In genomic region chr4:2843023-2843908, GRCh38 we compare ENCODE assay signal across 8 cellular contexts. TPM values are rescaled to one million over a fixed set of nuclear protein-coding genes. Genes with fewer than 3 reads are reported as not detected.
A peak's percentile ranks its signal among the peaks of the same experiment; 100 is the strongest.
DNase-seq lines count a peak whose midpoint lies in the region; ATAC-seq, FAIRE-seq and TF ChIP-seq lines count a peak whose summit lies in the region.

Gene ADD1 (plus strand): TSS chr4:2843844. CDS start chr4:2875916, 32,072 bp downstream.

- POLR2A ChIA-PET in endothelial cell of umbilical vein (lab: Charles Lee), result no interaction called here

- DNase-seq in COLO829 (ENCODE audit: low spot score) (peak; percentile 81), HL-60 (ENCODE audit: low read depth in 1 of 2, low spot score in 1 of 2) (peak; percentile 88 to 91), NT2/D1 (ENCODE audit: low read depth, low spot score) (peak; percentile 92), endothelial cell of umbilical vein (ENCODE audit: low read depth, low spot score) (peak; percentile 99), middle frontal gyrus (ENCODE audit: extremely low spot score, low spot score) (peak; percentile 89)
- DNase-seq in activated CD8-positive, alpha-beta memory T cell treated with anti-CD3 and anti-CD28 coated beads, Interleukin-2, amount 50 U/mL, for 48 hours, result peak; percentile 100
- DNase-seq in stimulated activated CD8-positive, alpha-beta memory T cell treated with anti-CD3 and anti-CD28 coated beads, Interleukin-2, amount 100 ng/mL, for 1 hour (ENCODE audit: low read depth in 2 of 2), result peak; percentile 90 to 97

- TF ChIP-seq CTCF in HL-60 (IDR thresholded peaks at IDR 0.05; ENCODE audit: insufficient read depth, low read length) (no peak), endothelial cell of umbilical vein (IDR thresholded peaks at IDR 0.05; ENCODE audit: extremely low read depth in 1 of 2, insufficient read depth in 1 of 2, low read depth in 1 of 2, low read length in 2 of 2) (no peak)

- H3K27ac ChIP-seq in HL-60 (replicated peaks) (peak within 1 kb of the TSS; percentile 91), endothelial cell of umbilical vein (ENCODE audit: insufficient read depth, low read depth, low read length) (peak within 1 kb of the TSS; percentile 70)

- H3K4me1 ChIP-seq in NT2/D1 (ENCODE audit: insufficient read depth, insufficient read length), result no peaks in the 10 kb centered on the region
- H3K4me1 ChIP-seq in endothelial cell of umbilical vein (ENCODE audit: control insufficient read depth, extremely low read depth, insufficient read depth, low read length), result peaks cover 23% of the 10 kb centered on the region

- FAIRE-seq in endothelial cell of umbilical vein (lab: Jason Lieb, UNC), result peak; percentile 84

- intact Hi-C loops in endothelial cell of umbilical vein (cut with micrococcal nuclease), result loop anchor here (1.0 to 5.0 kb wide), 2 partner anchors 25 to 89 kb away; no protein-coding TSS in a partner anchor

- peaks cover 43% of the 10 kb centered on the region for H3K79me2 ChIP-seq in endothelial cell of umbilical vein (ENCODE audit: control insufficient read depth, insufficient read depth, low read length)

- CTCF ChIA-PET in endothelial cell of umbilical vein (lab: Charles Lee), result interaction anchor here (2.1 kb wide), 1 partner anchor 79 kb away, joined by 10 read pairs; no protein-coding TSS in a partner anchor

- H3K9me1 ChIP-seq in endothelial cell of umbilical vein (replicated peaks; ENCODE audit: control insufficient read depth, extremely low read depth, insufficient read depth, low read length), result no peaks in the 10 kb centered on the region

- H3K4me3 ChIP-seq in HL-60 (replicated peaks; ENCODE audit: insufficient read depth, low read length), result peak within 1 kb of the TSS; percentile 87
- peak within 1 kb of the TSS; percentile 73 for H3K4me3 ChIP-seq in NT2/D1 (ENCODE audit: insufficient read length, low read depth)
- H3K4me3 ChIP-seq in endothelial cell of umbilical vein (replicated peaks in 1 of 3; ENCODE audit: insufficient read depth in 1 of 3, low read depth in 1 of 3, low read length in 3 of 3), result peak within 1 kb of the TSS; percentile 70 to 95 (median 84)

- H2AFZ ChIP-seq in endothelial cell of umbilical vein (ENCODE audit: low read depth, low read length), result peak within 1 kb of the TSS; percentile 90

- dilution Hi-C loops in endothelial cell of umbilical vein (cut with MboI; ENCODE audit: extremely low pct_ligation_motif_present, low sequenced_read_pairs), result no loop called here

- peak; percentile 85 for TF ChIP-seq POLR2A in endothelial cell of umbilical vein (IDR thresholded peaks at IDR 0.05; ENCODE audit: low read depth, low read length)

- peak within 1 kb of the TSS; percentile 99 for H3K4me2 ChIP-seq in endothelial cell of umbilical vein (ENCODE audit: insufficient read depth, low read length)

- H3K9ac ChIP-seq in NT2/D1 (ENCODE audit: insufficient read length, low read depth) (peak within 1 kb of the TSS; percentile 86), endothelial cell of umbilical vein (replicated peaks; ENCODE audit: extremely low read depth, insufficient read depth, low read length) (peak within 1 kb of the TSS; percentile 87)

- BruUV-seq in endothelial cell of umbilical vein (replicated peaks; lab: Mats Ljungman, UMichigan), result TSS peak; percentile 56

- H3K9me3 ChIP-seq in NT2/D1 (ENCODE audit: insufficient read depth, low read length) (peaks cover 17% of the 10 kb centered on the region), endothelial cell of umbilical vein (replicated peaks; ENCODE audit: control insufficient read depth, insufficient read depth, low read length) (no peaks in the 10 kb centered on the region)

- no peaks in the 10 kb centered on the region for H3K27me3 ChIP-seq in HL-60 (ENCODE audit: insufficient read depth, poor library complexity, severe bottlenecking)
- H3K27me3 ChIP-seq in NT2/D1 (ENCODE audit: insufficient read depth, insufficient read length), result no peaks in the 10 kb centered on the region
- no peaks in the 10 kb centered on the region for H3K27me3 ChIP-seq in endothelial cell of umbilical vein (ENCODE audit: control insufficient read depth in 2 of 2, insufficient read depth in 2 of 2, low read length in 2 of 2)

- H4K20me1 ChIP-seq in endothelial cell of umbilical vein (replicated peaks; ENCODE audit: control insufficient read depth, extremely low read depth, insufficient read depth, low read length), result peaks cover 4% of the 10 kb centered on the region

- peak; percentile 81 for ATAC-seq in GM19455 (IDR thresholded peaks at IDR 0.05; ENCODE audit: unreplicated experiment)

- H3K36me3 ChIP-seq in NT2/D1 (ENCODE audit: insufficient read depth, insufficient read length, low read length), result peaks cover 3% of the 10 kb centered on the region
- H3K36me3 ChIP-seq in endothelial cell of umbilical vein (ENCODE audit: control insufficient read depth in 2 of 2, extremely low read depth in 1 of 2, insufficient read depth in 2 of 2, low read length in 2 of 2), result no peaks in the 10 kb centered on the region

TF ChIP-seq in endothelial cell of umbilical vein, 7 proteins besides CTCF, POLR2A, EP300 and RAD21:
- TF ChIP-seq GATA2 (IDR thresholded peaks at IDR 0.05; ENCODE audit: insufficient read depth, insufficient read length, low read depth, low read length) (no peak), POLR2AphosphoS5 (IDR thresholded peaks at IDR 0.05; ENCODE audit: insufficient read depth, low read depth, low read length) (peak; percentile 87)

RNA-seq across cellular contexts. Expression of gene ADD1, which starts in this region (rescaled TPM):
- 280 and 305 TPM in 2 replicates for total RNA-seq in endothelial cell of umbilical vein
- polyA plus RNA-seq in endothelial cell of umbilical vein, result 219 and 240 TPM in 2 replicates
- polyA plus RNA-seq in endothelial cell of umbilical vein (2011; cell fraction: cytosol; rRNA removed), result 224 and 238 TPM in 2 replicates
- 419 and 491 TPM in 2 replicates for polyA plus RNA-seq in endothelial cell of umbilical vein (2011; cell fraction: nucleus; rRNA removed)
- 207 and 220 TPM in 2 replicates for polyA plus RNA-seq in endothelial cell of umbilical vein (2012)
- 189 and 232 TPM in 2 replicates for polyA minus RNA-seq in endothelial cell of umbilical vein
- 23.2 TPM for polyA minus RNA-seq in endothelial cell of umbilical vein (2011; cell fraction: cytosol; rRNA and poly(A)+ RNA removed)
- 162 and 211 TPM in 2 replicates for polyA minus RNA-seq in endothelial cell of umbilical vein (2011; cell fraction: nucleus; rRNA and poly(A)+ RNA removed)

Comparison
In these comparisons a context has a peak if more than half of its experiments do, and no peak if none do; other contexts are left out.
1. Peak in every context shown above with its lines: DNase-seq, ATAC-seq, H3K4me3 ChIP-seq and H3K27ac ChIP-seq.